Comparison of ENCODE assay signal across 14 cellular contexts in the genomic region with DNA sequence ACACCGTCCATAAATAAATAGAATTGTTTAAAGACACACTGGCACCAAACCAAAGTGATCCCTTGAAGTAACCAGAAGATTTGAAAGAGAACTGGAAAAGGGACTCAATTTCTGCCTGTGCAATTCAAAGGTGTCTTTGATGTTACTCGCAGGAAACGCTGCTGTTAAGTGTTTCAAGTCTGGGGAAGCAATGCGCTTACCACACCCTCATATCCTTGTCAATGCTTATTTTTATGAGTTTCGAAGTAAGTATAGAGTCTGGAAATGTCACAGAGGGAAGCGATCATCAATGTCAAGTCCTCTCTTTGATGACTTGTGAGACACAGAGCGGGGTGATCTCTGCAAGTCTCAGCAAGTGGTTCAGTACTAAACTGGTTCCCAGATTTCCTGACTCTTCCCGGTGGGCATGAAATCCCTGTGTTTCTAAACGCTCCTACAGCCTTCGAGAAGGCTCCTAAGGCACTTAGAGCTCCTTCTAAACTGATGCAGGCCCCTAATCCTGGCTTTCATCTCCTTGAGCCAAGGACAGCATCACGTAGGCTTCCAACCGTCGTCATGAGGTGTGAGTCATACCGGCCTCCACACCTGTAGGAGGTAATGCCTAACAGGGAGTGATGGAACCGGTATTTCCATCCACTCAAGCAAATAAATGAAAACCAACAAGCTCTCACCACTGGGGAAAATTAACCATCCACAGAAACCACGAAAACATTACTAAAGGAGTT. TPM values are rescaled to one million over a fixed set of nuclear protein-coding genes. Genes with fewer than 3 reads are reported as not detected.
DNase-seq lines count a peak whose midpoint lies in the region; ATAC-seq and TF ChIP-seq lines count a peak whose summit lies in the region.
"Had no signal": no experiment of that assay in that cellular context is flagged by ENCODE, and none has a peak within 500 bp of the region (broad histone marks: within the 10 kb centered on the region; RNA-seq: fewer than 3 reads in every experiment).

No MANE protein-coding gene starts in this region.

- no peaks in the 10 kb centered on the region for H3K36me3 ChIP-seq in SK-N-SH (replicated peaks in 1 of 2; ENCODE audit: control insufficient read depth in 1 of 2, insufficient read depth in 2 of 2, low read length in 1 of 2)
- H3K36me3 ChIP-seq in right atrium auricular region = no peaks in the 10 kb centered on the region
- H3K36me3 ChIP-seq in OCI-LY7 (ENCODE audit: insufficient read depth, low read length) = no peaks in the 10 kb centered on the region
- H3K36me3 ChIP-seq: thoracic aorta had no signal

- TF ChIP-seq RAD21 in SK-N-SH (IDR thresholded peaks at IDR 0.05; ENCODE audit: low read length) = no peak

- peaks cover 5% of the 10 kb centered on the region for H3F3A ChIP-seq in SK-N-SH (replicated peaks; ENCODE audit: insufficient read depth)

- no peaks in the 10 kb centered on the region for H3K9me3 ChIP-seq in SK-N-SH
- H3K9me3 ChIP-seq in right atrium auricular region = no peaks in the 10 kb centered on the region
- H3K9me3 ChIP-seq in OCI-LY7 (ENCODE audit: low read length) = no peaks in the 10 kb centered on the region
- H3K9me3 ChIP-seq: thoracic aorta had no signal

- TF ChIP-seq CTCF in SK-N-SH (IDR thresholded peaks at IDR 0.05) (no peak), right atrium auricular region (IDR thresholded peaks at IDR 0.05) (no peak), OCI-LY7 (conservative IDR thresholded peaks at IDR 0.05; ENCODE audit: low read length) (no peak)

- H3K4me1 ChIP-seq in SK-N-SH (ENCODE audit: control insufficient read depth in 1 of 2, insufficient read depth in 2 of 2, low read depth in 1 of 2, low read length in 1 of 2) = no peaks in the 10 kb centered on the region; a peak in 2 of 4 replicates
- H3K4me1 ChIP-seq in right atrium auricular region = peaks cover 0 to 5% of the 10 kb centered on the region in 2 donors
- peaks cover 8% of the 10 kb centered on the region for H3K4me1 ChIP-seq in OCI-LY7 (ENCODE audit: insufficient read depth, low read length, poor library complexity, severe bottlenecking)

- H3K79me2 ChIP-seq in SK-N-SH (ENCODE audit: insufficient read depth) (peaks cover 2% of the 10 kb centered on the region; the same call in 1 of the 2 replicates), OCI-LY7 (ENCODE audit: insufficient read depth, low read depth, low read length) (no peaks in the 10 kb centered on the region)

- 39% methylated on average over 16 of the region's 16 CpGs for WGBS in SK-N-SH (ENCODE audit: low lambda C conversion rate)

- H3K4me1 Mint-ChIP-seq in activated T-cell treated with anti-CD3 and anti-CD28 coated beads, Interleukin-2, amount 50 U/mL, for 24 hours (ENCODE audit: low read depth) = peaks cover 29% of the 10 kb centered on the region
- peaks cover 24% of the 10 kb centered on the region for H3K4me1 Mint-ChIP-seq in stimulated activated naive CD8-positive, alpha-beta T cell treated with anti-CD3 and anti-CD28 coated beads, Interleukin-15, amount 100 ng/mL, for 72 hours

- H3K36me3 Mint-ChIP-seq in activated T-cell treated with anti-CD3 and anti-CD28 coated beads, Interleukin-2, amount 50 U/mL, for 24 hours (ENCODE audit: low read depth) = peaks cover 6% of the 10 kb centered on the region

- DNase-seq in SK-N-SH = no peak
- DNase-seq in activated T-cell treated with anti-CD3 and anti-CD28 coated beads, Interleukin-2, amount 50 U/mL, for 24 hours = peak; percentile 54
- DNase-seq in left kidney (ENCODE audit: low read depth, low spot score) = peak; percentile 27
- DNase-seq in stimulated activated naive CD8-positive, alpha-beta T cell treated with anti-CD3 and anti-CD28 coated beads, Interleukin-15, amount 100 ng/mL, for 72 hours = no peak
- no peak for DNase-seq in right atrium auricular region (ENCODE audit: low spot score)
- no peak for DNase-seq in OCI-LY7 (ENCODE audit: low spot score)
- DNase-seq: HFFc6, NCI-H2029 treated with DMSO at 0.1 percent for 48 hours, SHP77 treated with DMSO at 0.1 percent for 48 hours had no signal

- H3K4me3 ChIP-seq in SK-N-SH (ENCODE audit: low read depth in 2 of 2, low read length in 1 of 2) (no peak overlapping the region), right atrium auricular region (no peak overlapping the region), OCI-LY7 (ENCODE audit: low read depth, low read length, poor library complexity, severe bottlenecking) (no peak overlapping the region)
- H3K4me3 ChIP-seq: thoracic aorta had no signal

- POLR2A ChIA-PET in SK-N-SH (lab: Yijun Ruan, JAX) (no interaction called here), OCI-LY7 (lab: Charles Lee) (no interaction called here)

- no peaks in the 10 kb centered on the region for H3K9me2 ChIP-seq in SK-N-SH
- no peaks in the 10 kb centered on the region for H3K9me2 ChIP-seq in OCI-LY7 (ENCODE audit: insufficient read depth, low read length)

- BruUV-seq in OCI-LY7 (replicated peaks; lab: Mats Ljungman, UMichigan) = no TSS peak

- H3K9me3 Mint-ChIP-seq in activated T-cell treated with anti-CD3 and anti-CD28 coated beads, Interleukin-2, amount 50 U/mL, for 24 hours = no peaks in the 10 kb centered on the region
- H3K9me3 Mint-ChIP-seq in stimulated activated naive CD8-positive, alpha-beta T cell treated with anti-CD3 and anti-CD28 coated beads, Interleukin-15, amount 100 ng/mL, for 72 hours = no peaks in the 10 kb centered on the region
- H3K9me3 Mint-ChIP-seq: central memory CD8-positive, alpha-beta T cell; HFFc6 had no signal

- H2AFZ ChIP-seq in SK-N-SH (ENCODE audit: low read depth) = peak overlapping the region; percentile 47; the same call in 1 of the 2 replicates
- no peak overlapping the region for H2AFZ ChIP-seq in OCI-LY7 (ENCODE audit: low read length)

- H3K27me3 Mint-ChIP-seq in activated T-cell treated with anti-CD3 and anti-CD28 coated beads, Interleukin-2, amount 50 U/mL, for 24 hours = no peaks in the 10 kb centered on the region
- no peaks in the 10 kb centered on the region for H3K27me3 Mint-ChIP-seq in stimulated activated naive CD8-positive, alpha-beta T cell treated with anti-CD3 and anti-CD28 coated beads, Interleukin-15, amount 100 ng/mL, for 72 hours

- no peak for TF ChIP-seq EP300 in SK-N-SH (IDR thresholded peaks at IDR 0.05; ENCODE audit: borderline replicate concordance in 1 of 2, low read depth in 1 of 2, low read length in 1 of 2)

- CTCF ChIA-PET in SK-N-SH (lab: Yijun Ruan, JAX) = no interaction called here
- CTCF ChIA-PET in OCI-LY7 (lab: Charles Lee; ENCODE audit: unreplicated experiment) = no interaction called here

- H3K9ac ChIP-seq in SK-N-SH = no peak overlapping the region

- intact Hi-C loops in OCI-LY7 (cut with micrococcal nuclease; ENCODE audit: unreplicated experiment) = no loop called here

- peak overlapping the region; percentile 40 for H3K4me3 Mint-ChIP-seq in activated T-cell treated with anti-CD3 and anti-CD28 coated beads, Interleukin-2, amount 50 U/mL, for 24 hours
- H3K4me3 Mint-ChIP-seq in stimulated activated naive CD8-positive, alpha-beta T cell treated with anti-CD3 and anti-CD28 coated beads, Interleukin-15, amount 100 ng/mL, for 72 hours = peak overlapping the region; percentile 37 to 59
- H3K4me3 Mint-ChIP-seq: central memory CD8-positive, alpha-beta T cell; HFFc6 had no signal

- no peak for ATAC-seq in SK-N-SH treated with all-trans-retinoic acid at 6 μM for 48 hours
- ATAC-seq in stimulated activated naive CD8-positive, alpha-beta T cell treated with anti-CD3 and anti-CD28 coated beads, Interleukin-15, amount 100 ng/mL, for 72 hours = no peak
- ATAC-seq in HG03097 (IDR thresholded peaks at IDR 0.05; ENCODE audit: low FRiP score, unreplicated experiment) = no peak

- H3K27ac Mint-ChIP-seq in activated T-cell treated with anti-CD3 and anti-CD28 coated beads, Interleukin-2, amount 50 U/mL, for 24 hours = peak overlapping the region; percentile 90
- no peak overlapping the region for H3K27ac Mint-ChIP-seq in stimulated activated naive CD8-positive, alpha-beta T cell treated with anti-CD3 and anti-CD28 coated beads, Interleukin-15, amount 100 ng/mL, for 72 hours
- H3K27ac Mint-ChIP-seq: HFFc6 had no signal

- H3K27me3 ChIP-seq in SK-N-SH (ENCODE audit: insufficient read depth) (no peaks in the 10 kb centered on the region; the same call in none of the 2 replicates), right atrium auricular region (no peaks in the 10 kb centered on the region)

- H3K27ac ChIP-seq in SK-N-SH (ENCODE audit: low read depth in 2 of 2, low read length in 1 of 2) (no peak overlapping the region), right atrium auricular region (no peak overlapping the region), OCI-LY7 (ENCODE audit: low read depth, low read length, poor library complexity, severe bottlenecking) (no peak overlapping the region)
- H3K27ac ChIP-seq: thoracic aorta had no signal

- H3K4me2 ChIP-seq in SK-N-SH (no peak overlapping the region), OCI-LY7 (ENCODE audit: low read length) (no peak overlapping the region)

- no peaks in the 10 kb centered on the region for H4K20me1 ChIP-seq in SK-N-SH (ENCODE audit: insufficient read depth)
- no peaks in the 10 kb centered on the region for H4K20me1 ChIP-seq in OCI-LY7 (ENCODE audit: insufficient read depth, low read length)

TF ChIP-seq in SK-N-SH, 30 proteins besides CTCF, POLR2A, EP300 and RAD21 (continues in another document):
- TF ChIP-seq RXRA (IDR thresholded peaks at IDR 0.05; ENCODE audit: borderline replicate concordance, low read depth) (no peak), FOXJ3 (CRISPR knock-in tag; IDR thresholded peaks at IDR 0.05) (no peak)

TF ChIP-seq in SK-N-SH treated with all-trans-retinoic acid at 6 μM for 48 hours, 23 proteins besides CTCF, POLR2A, EP300 and RAD21 (continues in another document):
- TF ChIP-seq ZFP30 (CRISPR knock-in tag; IDR thresholded peaks at IDR 0.05) = no peak
- TF ChIP-seq, protein P1, sequence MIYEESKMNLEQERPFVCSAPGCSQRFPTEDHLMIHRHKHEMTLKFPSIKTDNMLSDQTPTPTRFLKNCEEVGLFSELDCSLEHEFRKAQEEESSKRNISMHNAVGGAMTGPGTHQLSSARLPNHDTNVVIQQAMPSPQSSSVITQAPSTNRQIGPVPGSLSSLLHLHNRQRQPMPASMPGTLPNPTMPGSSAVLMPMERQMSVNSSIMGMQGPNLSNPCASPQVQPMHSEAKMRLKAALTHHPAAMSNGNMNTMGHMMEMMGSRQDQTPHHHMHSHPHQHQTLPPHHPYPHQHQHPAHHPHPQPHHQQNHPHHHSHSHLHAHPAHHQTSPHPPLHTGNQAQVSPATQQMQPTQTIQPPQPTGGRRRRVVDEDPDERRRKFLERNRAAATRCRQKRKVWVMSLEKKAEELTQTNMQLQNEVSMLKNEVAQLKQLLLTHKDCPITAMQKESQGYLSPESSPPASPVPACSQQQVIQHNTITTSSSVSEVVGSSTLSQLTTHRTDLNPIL (CRISPR knock-in tag; IDR thresholded peaks at IDR 0.05; ENCODE audit: low read depth) = no peak

RNA-seq across cellular contexts. Expression of a gene that starts 22.8 kb away (rescaled TPM):
- polyA plus RNA-seq in SK-N-SH (2012; rRNA removed) = 40.6 and 44.1 TPM in 2 replicates
- polyA plus RNA-seq in SK-N-SH (2012; cell fraction: cytosol; rRNA removed) = 14.8 and 25.3 TPM in 2 replicates
- polyA plus RNA-seq in SK-N-SH (2012; cell fraction: nucleus; rRNA removed) = 69.9 and 87.2 TPM in 2 replicates
- 10 to 100 TPM; 17.3 to 28.9 TPM for total RNA-seq in right atrium auricular region
- total RNA-seq in OCI-LY7 (2014; rRNA removed; shearing (Covaris generic)) = not detected in 2 replicates
- not detected in 2 replicates for total RNA-seq in OCI-LY7 (2022)

RNA-seq across cellular contexts. Expression of a gene that starts 48.0 kb away (rescaled TPM):
- not detected in 2 replicates for polyA plus RNA-seq in SK-N-SH (2012; rRNA removed)
- not detected in 2 replicates for polyA plus RNA-seq in SK-N-SH (2012; cell fraction: cytosol; rRNA removed)
- not detected in 2 replicates for polyA plus RNA-seq in SK-N-SH (2012; cell fraction: nucleus; rRNA removed)
- total RNA-seq in right atrium auricular region (not detected), OCI-LY7 (2022) (not detected in 2 replicates)
- total RNA-seq in OCI-LY7 (2014; rRNA removed; shearing (Covaris generic)) = not detected in 2 replicates
- total RNA-seq: A673, HFFc6, thoracic aorta had no signal

Comparison
In these comparisons a context has a peak if more than half of its experiments do, and no peak if none do; other contexts are left out.
1. DNase-seq: peak in activated T-cell treated with anti-CD3 and anti-CD28 coated beads, Interleukin-2, amount 50 U/mL, for 24 hours (single experiment) and left kidney (single experiment); none in SK-N-SH (single experiment), stimulated activated naive CD8-positive, alpha-beta T cell treated with anti-CD3 and anti-CD28 coated beads, Interleukin-15, amount 100 ng/mL, for 72 hours (0 of 2), right atrium auricular region (single experiment) and OCI-LY7 (single experiment).
2. RNA of a gene that starts 22.8 kb away (total RNA-seq): 17.3 to 28.9 TPM in right atrium auricular region; not detected in OCI-LY7; every median in the first group is over 10 times any median in the second.